In genomic region chr12:72226510-72226909, GRCh38 we compare ENCODE assay signal across 1 cellular context.
TF ChIP-seq lines count a peak whose summit lies in the region.

No MANE protein-coding gene starts in this region.

TF ChIP-seq in K562, 482 proteins besides CTCF, POLR2A, EP300 and RAD21 (continued from another document):
- TF ChIP-seq ZBTB26 (CRISPR knock-in tag; IDR thresholded peaks at IDR 0.05), result no peak
- TF ChIP-seq MAFK (IDR thresholded peaks at IDR 0.05; ENCODE audit: low read length), result peak; percentile 54
